29 cellular contexts compared by ENCODE assay signal in genomic region chr1:87878873-87879272, GRCh38.
"Had no signal": no experiment of that assay in that cellular context is flagged by ENCODE, and none has a peak within 500 bp of the region (broad histone marks: within the 10 kb centered on the region; RNA-seq: fewer than 3 reads in every experiment).

No MANE protein-coding gene starts in this region.

- H3K27ac ChIP-seq: colonic mucosa, epithelial cell of prostate, esophagus squamous epithelium, hepatocyte, pancreas, prostate gland, sigmoid colon, spleen, suprapubic skin, tibial artery had no signal

- H2AFZ ChIP-seq: hepatocyte had no signal

- H3K27me3 Mint-ChIP-seq: naive B cell had no signal

- DNase-seq: activated CD4-positive, alpha-beta T cell treated with anti-CD3 and anti-CD28 coated beads for 1 hour; activated CD4-positive, alpha-beta T cell treated with anti-CD3 and anti-CD28 coated beads, Interleukin-2, amount 50 U/mL, for 1 hour; activated CD8-positive, alpha-beta T cell treated with anti-CD3 and anti-CD28 coated beads for 36 hours; activated naive CD4-positive, alpha-beta T cell; activated T-cell treated with anti-CD3 and anti-CD28 coated beads, Interleukin-2, amount 50 U/mL, for 48 hours; anterior cingulate cortex; colonic mucosa; effector CD8-positive, alpha-beta T cell; esophagus squamous epithelium; foreskin melanocyte; islet precursor cell; left cardiac atrium; left ventricle myocardium superior; naive B cell; pancreas; sigmoid colon; spleen; stimulated activated naive CD4-positive, alpha-beta T cell; SW 1271; T1000; tibial artery had no signal

- H3K4me3 ChIP-seq: colonic mucosa, esophagus squamous epithelium, hepatocyte, pancreas, prostate gland, sigmoid colon, spleen, suprapubic skin, tibial artery had no signal

- H3K27me3 ChIP-seq: colonic mucosa, esophagus squamous epithelium, hepatocyte, pancreas, sigmoid colon, spleen, suprapubic skin, tibial artery had no signal

- H3K36me3 ChIP-seq: colonic mucosa, esophagus squamous epithelium, pancreas, prostate gland, sigmoid colon, spleen, suprapubic skin, tibial artery had no signal

- H3K4me3 Mint-ChIP-seq: activated CD8-positive, alpha-beta T cell treated with anti-CD3 and anti-CD28 coated beads for 36 hours; naive B cell; T-helper 1 cell treated with Interleukin-12 subunit alpha and Interleukin-12 subunit beta and Interleukin-4 antibody, amounts not matched to agents 30 μg/mL and 1 μg/mL, for 36 hours; WTC11 had no signal

- H3K79me2 ChIP-seq: hepatocyte had no signal

- ATAC-seq: activated CD8-positive, alpha-beta T cell treated with anti-CD3 and anti-CD28 coated beads for 36 hours; activated naive CD4-positive, alpha-beta T cell treated with anti-CD3 and anti-CD28 coated beads, Interleukin-2, amount 50 U/mL, for 72 hours; left cardiac atrium; left ventricle myocardium superior; pancreas; WTC11 had no signal

- H3K4me2 ChIP-seq: hepatocyte had no signal

- H3K27ac Mint-ChIP-seq: activated CD8-positive, alpha-beta T cell treated with anti-CD3 and anti-CD28 coated beads for 36 hours; activated naive CD4-positive, alpha-beta T cell treated with anti-CD3 and anti-CD28 coated beads, Interleukin-2, amount 50 U/mL, for 72 hours; activated T-helper 2 cell treated with anti-CD3 and anti-CD28 coated beads, Interferon-gamma antibody, Interleukin-2, Interleukin-4, amounts not matched to agents 10 μg/mL and 5 μg/mL and 100 μg/mL, durations not matched to agents 14 hours and 24 hours and 36 hours; naive B cell; T-helper 1 cell treated with Interleukin-12 subunit alpha and Interleukin-12 subunit beta and Interleukin-4 antibody, amounts not matched to agents 30 μg/mL and 1 μg/mL, for 36 hours; WTC11 had no signal

- H3K4me1 ChIP-seq: colonic mucosa, esophagus squamous epithelium, pancreas, prostate gland, sigmoid colon, suprapubic skin, tibial artery had no signal

- H3K36me3 Mint-ChIP-seq: activated naive CD4-positive, alpha-beta T cell treated with anti-CD3 and anti-CD28 coated beads, Interleukin-2, amount 50 U/mL, for 72 hours; naive B cell had no signal

- H3K9me3 ChIP-seq: colonic mucosa, esophagus squamous epithelium, pancreas, prostate gland, sigmoid colon, spleen, suprapubic skin, tibial artery had no signal
